ENCODE assay signal across 1 cellular context in genomic region chr1:156082111-156083091, GRCh38.
TF ChIP-seq lines count a peak whose summit lies in the region.

Gene MEX3A (minus strand): TSS chr1:156082465. CDS start chr1:156081998, 467 bp downstream.

TF ChIP-seq in Ishikawa, 13 proteins besides CTCF, POLR2A, EP300 and RAD21 (continued from another document):
- TF ChIP-seq USF1 (IDR thresholded peaks at IDR 0.05) = no peak
